ENCODE assay signal across 8 cellular contexts in genomic region chr3:122568131-122568530, GRCh38. TPM values are rescaled to one million over a fixed set of nuclear protein-coding genes. Genes with fewer than 3 reads are reported as not detected.
DNase-seq lines count a peak whose midpoint lies in the region; ATAC-seq and TF ChIP-seq lines count a peak whose summit lies in the region.
"Not testable (repeated sequence)": the region's sequence is repeated elsewhere in the genome, so short reads cannot be mapped to it uniquely, and the experiment has no call there.
"Had no signal": no experiment of that assay in that cellular context is flagged by ENCODE, and none has a peak within 500 bp of the region (broad histone marks: within the 10 kb centered on the region; RNA-seq: fewer than 3 reads in every experiment).

No MANE protein-coding gene starts in this region.

- H3K27ac ChIP-seq in CD8-positive, alpha-beta memory T cell (ENCODE audit: low read depth, low read length) = not testable (repeated sequence)
- peak overlapping the region; percentile 32 to 99 (median 85) for H3K27ac ChIP-seq in right lobe of liver
- H3K27ac ChIP-seq in parathyroid adenoma = peak overlapping the region; percentile 88
- peak overlapping the region; percentile 3 for H3K27ac ChIP-seq in stomach smooth muscle (ENCODE audit: low read length)

- 100% methylated on average over 5 of the region's 7 CpGs for WGBS in right lobe of liver (ENCODE audit: insufficient coverage, low coverage, low lambda C conversion rate, missing lambda C conversion rate)

- DNase-seq in CD8-positive, alpha-beta memory T cell; WTC11 (ENCODE audit: low spot score); activated T-cell treated with anti-CD3 and anti-CD28 coated beads, Interleukin-2, amount 50 U/mL, for 24 hours; activated naive CD8-positive, alpha-beta T cell treated with anti-CD3 and anti-CD28 coated beads for 36 hours; right lobe of liver: not testable (repeated sequence)

- H3K4me1 Mint-ChIP-seq in CD8-positive, alpha-beta memory T cell = peaks cover 64 to 73% (median 73%) of the 10 kb centered on the region in 3 donors
- peaks cover 16% of the 10 kb centered on the region for H3K4me1 Mint-ChIP-seq in WTC11
- H3K4me1 Mint-ChIP-seq in activated T-cell treated with anti-CD3 and anti-CD28 coated beads, Interleukin-2, amount 50 U/mL, for 24 hours (ENCODE audit: low read depth) = peaks cover 73% of the 10 kb centered on the region
- H3K4me1 Mint-ChIP-seq in activated naive CD8-positive, alpha-beta T cell treated with anti-CD3 and anti-CD28 coated beads for 36 hours = peaks cover 65% of the 10 kb centered on the region

- not testable (repeated sequence) for H3K79me2 ChIP-seq in parathyroid adenoma

- CTCF ChIA-PET in CD8-positive, alpha-beta memory T cell (lab: Charles Lee) = not testable (repeated sequence)
- CTCF ChIA-PET in WTC11 (lab: Charles Lee) = interaction anchor here (1.0 kb wide), 1 partner anchor 111 kb away, joined by 3 read pairs; no protein-coding TSS in a partner anchor

- H3K36me3 Mint-ChIP-seq in CD8-positive, alpha-beta memory T cell = peaks cover 10 to 78% (median 36%) of the 10 kb centered on the region in 3 donors
- H3K36me3 Mint-ChIP-seq in WTC11 = not testable (repeated sequence)
- peaks cover 85% of the 10 kb centered on the region for H3K36me3 Mint-ChIP-seq in activated T-cell treated with anti-CD3 and anti-CD28 coated beads, Interleukin-2, amount 50 U/mL, for 24 hours (ENCODE audit: low read depth)
- peaks cover 72% of the 10 kb centered on the region for H3K36me3 Mint-ChIP-seq in activated naive CD8-positive, alpha-beta T cell treated with anti-CD3 and anti-CD28 coated beads for 36 hours

- not testable (repeated sequence) for TF ChIP-seq CTCF in WTC11 (IDR thresholded peaks at IDR 0.05); right lobe of liver (IDR thresholded peaks at IDR 0.05); parathyroid adenoma (IDR thresholded peaks at IDR 0.05)

- peaks cover 12% of the 10 kb centered on the region for H3K36me3 ChIP-seq in CD8-positive, alpha-beta memory T cell (ENCODE audit: insufficient read depth, low read length)
- H3K36me3 ChIP-seq in right lobe of liver = peaks cover 3 to 47% (median 23%) of the 10 kb centered on the region in 4 donors
- H3K36me3 ChIP-seq in parathyroid adenoma (ENCODE audit: control insufficient read depth, insufficient read depth, low read length) = not testable (repeated sequence)
- peaks cover 37 to 40% of the 10 kb centered on the region in 2 donors for H3K36me3 ChIP-seq in stomach smooth muscle (ENCODE audit: control insufficient read depth in 2 of 2, insufficient read depth in 2 of 2, low read length in 2 of 2)

- not testable (repeated sequence) for H3K9me3 Mint-ChIP-seq in CD8-positive, alpha-beta memory T cell; WTC11; activated T-cell treated with anti-CD3 and anti-CD28 coated beads, Interleukin-2, amount 50 U/mL, for 24 hours; activated naive CD8-positive, alpha-beta T cell treated with anti-CD3 and anti-CD28 coated beads for 36 hours

- H3K9ac ChIP-seq in parathyroid adenoma; stomach smooth muscle (ENCODE audit: low read length in 2 of 2): not testable (repeated sequence)

- H3K27me3 ChIP-seq in CD8-positive, alpha-beta memory T cell (ENCODE audit: insufficient read depth, low read length, poor library complexity, severe bottlenecking); right lobe of liver; parathyroid adenoma (ENCODE audit: control insufficient read depth, insufficient read depth, low read length); stomach smooth muscle (ENCODE audit: control insufficient read depth in 1 of 2, insufficient read depth in 2 of 2, low read length in 2 of 2): not testable (repeated sequence)

- intact Hi-C loops in right lobe of liver (cut with DNase I) = loop anchor here in 1 of 2 donors (10.0 kb wide), 1 partner anchor 117 kb away; the partner anchor contains the start of gene PARP14

- H3K9me3 ChIP-seq in CD8-positive, alpha-beta memory T cell (ENCODE audit: low read length); right lobe of liver; parathyroid adenoma (ENCODE audit: control insufficient read depth, low read length); stomach smooth muscle (ENCODE audit: control insufficient read depth in 2 of 2, low read length in 2 of 2): not testable (repeated sequence)

- H3K4me2 ChIP-seq in parathyroid adenoma (ENCODE audit: low read length) = peak overlapping the region; percentile 59

- not testable (repeated sequence) for H3K27me3 Mint-ChIP-seq in CD8-positive, alpha-beta memory T cell; WTC11 (ENCODE audit: low read depth); activated T-cell treated with anti-CD3 and anti-CD28 coated beads, Interleukin-2, amount 50 U/mL, for 24 hours; activated naive CD8-positive, alpha-beta T cell treated with anti-CD3 and anti-CD28 coated beads for 36 hours

- ATAC-seq in WTC11, right lobe of liver: not testable (repeated sequence)

- H2AFZ ChIP-seq in parathyroid adenoma = peak overlapping the region; percentile 28

- peak overlapping the region in 1 of 7 donors; percentile 39 for H3K4me3 Mint-ChIP-seq in CD8-positive, alpha-beta memory T cell
- H3K4me3 Mint-ChIP-seq in WTC11; activated T-cell treated with anti-CD3 and anti-CD28 coated beads, Interleukin-2, amount 50 U/mL, for 24 hours; activated naive CD8-positive, alpha-beta T cell treated with anti-CD3 and anti-CD28 coated beads for 36 hours: not testable (repeated sequence)

- peak overlapping the region; percentile 30 to 88 (median 78) for H3K27ac Mint-ChIP-seq in CD8-positive, alpha-beta memory T cell
- H3K27ac Mint-ChIP-seq in WTC11 = peak overlapping the region; percentile 9; the same call in 1 of the 2 replicates
- H3K27ac Mint-ChIP-seq in activated T-cell treated with anti-CD3 and anti-CD28 coated beads, Interleukin-2, amount 50 U/mL, for 24 hours = peak overlapping the region; percentile 45
- peak overlapping the region; percentile 58 for H3K27ac Mint-ChIP-seq in activated naive CD8-positive, alpha-beta T cell treated with anti-CD3 and anti-CD28 coated beads for 36 hours

- H3K4me1 ChIP-seq in CD8-positive, alpha-beta memory T cell (ENCODE audit: insufficient read depth, low read length) = peaks cover 56% of the 10 kb centered on the region
- peaks cover 0 to 63% (median 13%) of the 10 kb centered on the region in 4 donors for H3K4me1 ChIP-seq in right lobe of liver
- peaks cover 27% of the 10 kb centered on the region for H3K4me1 ChIP-seq in parathyroid adenoma
- H3K4me1 ChIP-seq in stomach smooth muscle (ENCODE audit: control insufficient read depth, insufficient read depth, low read length) = peaks cover 18% of the 10 kb centered on the region

- not testable (repeated sequence) for H3K4me3 ChIP-seq in CD8-positive, alpha-beta memory T cell (ENCODE audit: low read length); right lobe of liver; stomach smooth muscle (ENCODE audit: low read length in 2 of 2)
- H3K4me3 ChIP-seq in parathyroid adenoma (ENCODE audit: low read depth, low read length) = peak overlapping the region; percentile 4

- POLR2A ChIA-PET in CD8-positive, alpha-beta memory T cell (lab: Charles Lee) = interaction anchor here (0.8 to 1.4 kb wide), 2 partner anchors 8 to 9 kb away, joined by 4 to 7 read pairs; partner anchors contain the start of gene PARP15
- POLR2A ChIA-PET in WTC11 (lab: Charles Lee) = not testable (repeated sequence)

- TF ChIP-seq POLR2A in right lobe of liver (IDR thresholded peaks at IDR 0.05) = not testable (repeated sequence)

RNA-seq across cellular contexts. Expression of gene DTX3L, which starts 4.0 kb away (rescaled TPM):
- 10 to 100 TPM; 22.9 to 24.3 TPM for total RNA-seq in CD8-positive, alpha-beta memory T cell
- 31.2 TPM for polyA plus RNA-seq in CD8-positive, alpha-beta memory T cell
- total RNA-seq in WTC11 (2021) (4.4 to 4.9 TPM (median 4.6 TPM) in 3 replicates), right lobe of liver (10 to 100 TPM; 31.3 to 63.7 (median 38.4) TPM)
- total RNA-seq in activated naive CD8-positive, alpha-beta T cell treated with anti-CD3 and anti-CD28 coated beads for 36 hours = 10 to 100 TPM; 52.8 to 54.9 TPM

RNA-seq across cellular contexts. Expression of gene PARP9, which starts 4.0 kb away (rescaled TPM):
- total RNA-seq in CD8-positive, alpha-beta memory T cell = 10 to 100 TPM; 13.2 to 13.4 TPM
- 32.5 TPM for polyA plus RNA-seq in CD8-positive, alpha-beta memory T cell
- 1.8 to 2.1 TPM (median 1.9 TPM) in 3 replicates for total RNA-seq in WTC11 (2021)
- 10 to 100 TPM; 39.0 to 40.9 TPM for total RNA-seq in activated naive CD8-positive, alpha-beta T cell treated with anti-CD3 and anti-CD28 coated beads for 36 hours
- 10 to 100 TPM; 35.5 to 64.7 (median 42.5) TPM for total RNA-seq in right lobe of liver

RNA-seq across cellular contexts. Expression of gene PARP15, which starts 9.3 kb away (rescaled TPM):
- total RNA-seq in CD8-positive, alpha-beta memory T cell = 10 to 100 TPM; 12.7 to 13.9 TPM
- 8.5 TPM for polyA plus RNA-seq in CD8-positive, alpha-beta memory T cell
- 0.15 to 0.39 TPM (median 0.37 TPM) in 3 replicates for total RNA-seq in WTC11 (2021)
- 1 to 10 TPM; 8.7 to 9.1 TPM for total RNA-seq in activated naive CD8-positive, alpha-beta T cell treated with anti-CD3 and anti-CD28 coated beads for 36 hours
- total RNA-seq in right lobe of liver = 1 to 10 TPM in 4 of 6 experiments, under 1 TPM in 2; 0.37 to 1.5 (median 1.3) TPM
- total RNA-seq: PC-3 had no signal

RNA-seq across cellular contexts. Expression of gene KPNA1, which starts 53.4 kb away (rescaled TPM):
- 10 to 100 TPM; 58.6 to 60.4 TPM for total RNA-seq in CD8-positive, alpha-beta memory T cell
- polyA plus RNA-seq in CD8-positive, alpha-beta memory T cell = 49.1 TPM
- total RNA-seq in WTC11 (2021) = 53.8 to 58.8 TPM (median 58.2 TPM) in 3 replicates
- total RNA-seq in activated naive CD8-positive, alpha-beta T cell treated with anti-CD3 and anti-CD28 coated beads for 36 hours = 10 to 100 TPM; 47.4 to 49.0 TPM
- 10 to 100 TPM; 33.7 to 61.3 (median 51.2) TPM for total RNA-seq in right lobe of liver

Comparison
In these comparisons a context has a peak if more than half of its experiments do, and no peak if none do; other contexts are left out.
1. H3K27ac Mint-ChIP-seq: peak in every context shown above with its lines; median percentile 78 in CD8-positive, alpha-beta memory T cell; 58 in activated naive CD8-positive, alpha-beta T cell treated with anti-CD3 and anti-CD28 coated beads for 36 hours; 45 in activated T-cell treated with anti-CD3 and anti-CD28 coated beads, Interleukin-2, amount 50 U/mL, for 24 hours; 9 in WTC11.